In the genomic region with DNA sequence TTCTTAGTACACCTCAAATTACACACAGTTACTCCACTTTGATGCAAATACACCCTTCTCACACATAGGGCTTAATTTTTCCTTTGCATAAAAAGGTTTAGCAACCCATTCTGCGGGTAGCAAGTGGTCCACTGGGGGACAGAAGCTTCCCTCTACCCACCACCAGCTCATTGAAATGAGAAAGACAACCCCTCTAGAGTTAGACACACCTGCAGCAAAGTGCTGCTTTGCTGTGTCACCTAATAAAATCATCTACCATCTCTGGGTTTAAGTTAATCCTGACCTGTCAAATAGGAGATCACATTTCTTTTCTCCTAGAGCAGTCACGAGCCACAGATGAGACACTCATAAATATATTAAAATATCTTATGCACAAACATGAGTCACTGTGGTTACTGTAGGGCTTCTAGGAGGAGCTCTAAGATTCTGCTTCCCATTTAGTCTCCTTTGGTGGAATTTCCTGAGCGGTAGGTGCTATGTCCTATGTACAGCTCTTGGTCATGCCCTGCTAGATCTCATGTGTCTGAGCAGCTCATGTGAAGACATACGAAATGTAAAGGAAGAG, we compare ENCODE assay signal across 33 cellular contexts. TPM values are rescaled to one million over a fixed set of nuclear protein-coding genes. Genes with fewer than 3 reads are reported as not detected.
DNase-seq lines count a peak whose midpoint lies in the region; ATAC-seq, FAIRE-seq and TF ChIP-seq lines count a peak whose summit lies in the region.
"Had no signal": no experiment of that assay in that cellular context is flagged by ENCODE, and none has a peak within 500 bp of the region (broad histone marks: within the 10 kb centered on the region; RNA-seq: fewer than 3 reads in every experiment).

No MANE protein-coding gene starts in this region.

- H3K4me3 ChIP-seq in Loucy (ENCODE audit: low read length, poor library complexity, severe bottlenecking) = no peak overlapping the region
- no peak overlapping the region for H3K4me3 ChIP-seq in astrocyte (ENCODE audit: insufficient read depth, low read depth, low read length)
- no peak overlapping the region for H3K4me3 ChIP-seq in fibroblast of pulmonary artery (replicated peaks; ENCODE audit: low read depth, low read length)
- H3K4me3 ChIP-seq in aorta (ENCODE audit: low read length in 2 of 2) = no peak overlapping the region
- H3K4me3 ChIP-seq in neuronal stem cell (ENCODE audit: low read length in 2 of 2) = no peak overlapping the region
- H3K4me3 ChIP-seq: A549, colonic mucosa, GM23338, heart right ventricle, mucosa of descending colon, sigmoid colon, SK-N-MC, stomach, thyroid gland had no signal

- H3K23ac ChIP-seq in neuronal stem cell (ENCODE audit: low read depth, low read length, poor library complexity) = no peak overlapping the region

- H3K27ac ChIP-seq in astrocyte (ENCODE audit: low read depth, low read length) (no peak overlapping the region), aorta (ENCODE audit: low read depth in 1 of 2, low read length in 2 of 2) (no peak overlapping the region), neuronal stem cell (replicated peaks; ENCODE audit: low read length) (no peak overlapping the region)
- H3K27ac ChIP-seq: A549, colonic mucosa, heart right ventricle, HL-60, sigmoid colon, SK-N-MC, stomach, thyroid gland had no signal

- H3K4me3 Mint-ChIP-seq in astrocyte (ENCODE audit: unreplicated experiment) = no peak overlapping the region
- H3K4me3 Mint-ChIP-seq: activated naive CD4-positive, alpha-beta T cell treated with anti-CD3 and anti-CD28 coated beads for 36 hours; GM23338; HFFc6; natural killer cell treated with Interleukin-12 subunit alpha and Interleukin-12 subunit beta and Interleukin-15 and Interleukin-18, amount 100 ng/mL, for 72 hours had no signal

- H3K79me1 ChIP-seq in neuronal stem cell (ENCODE audit: low read depth, low read length) = no peaks in the 10 kb centered on the region

- H3K36me3 ChIP-seq in Loucy (ENCODE audit: insufficient read depth, low read length) (no peaks in the 10 kb centered on the region), astrocyte (ENCODE audit: insufficient read depth, low read length) (no peaks in the 10 kb centered on the region), aorta (ENCODE audit: control insufficient read depth in 1 of 2, insufficient read depth in 2 of 2, low read length in 1 of 2) (no peaks in the 10 kb centered on the region), neuronal stem cell (replicated peaks in 1 of 2; ENCODE audit: control insufficient read depth in 2 of 2, insufficient read depth in 2 of 2, low read length in 2 of 2) (no peaks in the 10 kb centered on the region)
- H3K36me3 ChIP-seq: colonic mucosa, heart right ventricle, sigmoid colon, stomach, thyroid gland had no signal

- FAIRE-seq in astrocyte (lab: Jason Lieb, UNC) = peak; percentile 55
- FAIRE-seq: A549 had no signal

- H2AFZ ChIP-seq in Loucy (ENCODE audit: low read length) (no peak overlapping the region), astrocyte (ENCODE audit: low read depth, low read length) (no peak overlapping the region), neuronal stem cell (ENCODE audit: low read length) (no peak overlapping the region)
- H2AFZ ChIP-seq: GM23338 had no signal

- ATAC-seq in aorta (ENCODE audit: low FRiP score) = no peak
- no peak for ATAC-seq in GM21825 (IDR thresholded peaks at IDR 0.05; ENCODE audit: unreplicated experiment)
- ATAC-seq: A549; activated CD4-positive, CD25-positive, alpha-beta regulatory T cell treated with anti-CD3 and anti-CD28 coated beads, Interleukin-2, amount 50 U/mL, for 24 hours; GM23338; heart right ventricle; mucosa of descending colon; natural killer cell treated with Interleukin-12 subunit alpha and Interleukin-12 subunit beta and Interleukin-15 and Interleukin-18, amount 100 ng/mL, for 72 hours had no signal

- no peak overlapping the region for H3K4ac ChIP-seq in neuronal stem cell (ENCODE audit: low read length)

- no peak overlapping the region for H2BK12ac ChIP-seq in neuronal stem cell (ENCODE audit: low read length)

- H3K79me2 ChIP-seq in Loucy (ENCODE audit: insufficient read depth, low read length) (no peaks in the 10 kb centered on the region), astrocyte (ENCODE audit: insufficient read depth, low read length) (no peaks in the 10 kb centered on the region)

- no peak overlapping the region for H3K14ac ChIP-seq in neuronal stem cell (ENCODE audit: low read length)

- intact Hi-C loops in aorta (cut with DNase I) = no loop called here

- 65 to 89% methylated on average over 4 of the region's 4 CpGs for WGBS in aorta, 2 donors
- WGBS in neuronal stem cell (ENCODE audit: extremely low coverage in 2 of 2, insufficient read length in 2 of 2, insufficient replicate concordance in 1 of 2), 2 donors = no CpG with 5 or more reads among the region's 4 CpGs

- no peaks in the 10 kb centered on the region for H3K27me3 Mint-ChIP-seq in astrocyte (ENCODE audit: low read depth, unreplicated experiment)

- H3K27ac Mint-ChIP-seq in astrocyte (ENCODE audit: unreplicated experiment) = no peak overlapping the region
- H3K27ac Mint-ChIP-seq: activated naive CD4-positive, alpha-beta T cell treated with anti-CD3 and anti-CD28 coated beads for 36 hours; GM23338; HFFc6; natural killer cell treated with Interleukin-12 subunit alpha and Interleukin-12 subunit beta and Interleukin-15 and Interleukin-18, amount 100 ng/mL, for 72 hours had no signal

- DNase-seq in EH (ENCODE audit: low read depth) (peak; percentile 5), astrocyte (ENCODE audit: low read depth) (no peak), fibroblast of pulmonary artery (ENCODE audit: low read depth) (peak; percentile 34), KG1 (lab: John Stamatoyannopoulos, UW) (no peak), aorta (no peak), neuronal stem cell (ENCODE audit: low spot score) (no peak)
- DNase-seq: activated CD4-positive, alpha-beta T cell treated with anti-CD3 and anti-CD28 coated beads, Interleukin-2, amount 50 U/mL, for 4 hours; activated CD8-positive, alpha-beta memory T cell treated with anti-CD3 and anti-CD28 coated beads, Interleukin-2, amount 50 U/mL, for 4 hours; activated naive CD4-positive, alpha-beta T cell treated with anti-CD3 and anti-CD28 coated beads for 36 hours; Calu3; colonic mucosa; DND-41; effector CD8-positive, alpha-beta T cell; erythroblast; heart right ventricle; HFFc6; mucosa of descending colon; NCI-H1048; NCI-H1694; sigmoid colon; stimulated activated CD4-positive, alpha-beta T cell treated with anti-CD3 and anti-CD28 coated beads, Interleukin-4, amount 100 ng/mL, for 1 hour; stomach; T-helper 2 cell; thyroid gland had no signal

- no peaks in the 10 kb centered on the region for H3K9me2 ChIP-seq in Loucy (replicated peaks; ENCODE audit: low read depth, low read length)

- H2BK5ac ChIP-seq in neuronal stem cell (ENCODE audit: low read length) = no peak overlapping the region

- H3K9ac ChIP-seq in Loucy (ENCODE audit: low read depth, low read length, poor library complexity, severe bottlenecking) (no peak overlapping the region), astrocyte (ENCODE audit: low read length) (no peak overlapping the region), neuronal stem cell (ENCODE audit: low read depth, low read length, poor library complexity) (no peak overlapping the region)

- no peaks in the 10 kb centered on the region for H3K36me3 Mint-ChIP-seq in astrocyte (ENCODE audit: low read depth, unreplicated experiment)
- H3K36me3 Mint-ChIP-seq: natural killer cell treated with Interleukin-12 subunit alpha and Interleukin-12 subunit beta and Interleukin-15 and Interleukin-18, amount 100 ng/mL, for 72 hours had no signal

- H3K9me3 ChIP-seq in Loucy (ENCODE audit: insufficient read depth, low read depth, low read length) = no peaks in the 10 kb centered on the region
- no peaks in the 10 kb centered on the region for H3K9me3 ChIP-seq in astrocyte (ENCODE audit: insufficient read depth, low read depth, low read length)
- no peaks in the 10 kb centered on the region for H3K9me3 ChIP-seq in aorta (ENCODE audit: control insufficient read depth, low read length)
- H3K9me3 ChIP-seq in neuronal stem cell (replicated peaks in 1 of 2; ENCODE audit: control insufficient read depth in 2 of 2, insufficient read depth in 1 of 2, low read depth in 1 of 2, low read length in 2 of 2) = no peaks in the 10 kb centered on the region
- H3K9me3 ChIP-seq: A549, colonic mucosa, heart right ventricle, mucosa of descending colon, sigmoid colon, stomach, thyroid gland had no signal

- no peak overlapping the region for H2BK15ac ChIP-seq in neuronal stem cell (ENCODE audit: low read length)

- H3K18ac ChIP-seq in neuronal stem cell (ENCODE audit: low read length) = no peak overlapping the region

- H3K27me3 ChIP-seq in Loucy (ENCODE audit: insufficient read depth, low read length, poor library complexity, severe bottlenecking) = no peaks in the 10 kb centered on the region
- no peaks in the 10 kb centered on the region for H3K27me3 ChIP-seq in astrocyte (ENCODE audit: insufficient read depth, low read length)
- no peaks in the 10 kb centered on the region for H3K27me3 ChIP-seq in aorta (ENCODE audit: control insufficient read depth in 1 of 2, insufficient read depth in 2 of 2, low read length in 1 of 2)
- no peaks in the 10 kb centered on the region for H3K27me3 ChIP-seq in neuronal stem cell (ENCODE audit: control insufficient read depth in 3 of 3, insufficient read depth in 3 of 3, low read depth in 1 of 3, low read length in 3 of 3)
- H3K27me3 ChIP-seq: colonic mucosa, sigmoid colon, thyroid gland had no signal

- TF ChIP-seq CTCF in Loucy (conservative IDR thresholded peaks at IDR 0.05; ENCODE audit: low read length) (no peak), astrocyte (IDR thresholded peaks at IDR 0.05; ENCODE audit: insufficient read depth, low read depth, low read length) (no peak), fibroblast of pulmonary artery (IDR thresholded peaks at IDR 0.05; ENCODE audit: low read length, missing control alignments) (no peak)

- no peaks in the 10 kb centered on the region; the same call in 1 of the 2 replicates for H3F3A ChIP-seq in Loucy (ENCODE audit: low read depth)

- no peak overlapping the region for H2BK120ac ChIP-seq in neuronal stem cell (ENCODE audit: low read depth, low read length)

- peaks cover 1% of the 10 kb centered on the region for H3K4me1 Mint-ChIP-seq in astrocyte (ENCODE audit: low read depth, unreplicated experiment)
- H3K4me1 Mint-ChIP-seq: GM23338 had no signal

- H3K4me1 ChIP-seq in Loucy (ENCODE audit: insufficient read depth, low read length, poor library complexity, severe bottlenecking) (peaks cover 33% of the 10 kb centered on the region), astrocyte (ENCODE audit: insufficient read depth, low read length) (no peaks in the 10 kb centered on the region), aorta (ENCODE audit: control insufficient read depth in 1 of 2, insufficient read depth in 2 of 2, low read length in 2 of 2) (no peaks in the 10 kb centered on the region), neuronal stem cell (ENCODE audit: control insufficient read depth in 2 of 2, insufficient read depth in 1 of 2, low read depth in 1 of 2, low read length in 2 of 2) (peaks cover 0 to 13% of the 10 kb centered on the region in 2 donors)
- H3K4me1 ChIP-seq: A549, colonic mucosa, sigmoid colon, stomach, thyroid gland had no signal

- no peak overlapping the region for H2AK5ac ChIP-seq in neuronal stem cell (ENCODE audit: low read depth, low read length)

- no peak overlapping the region for H4K91ac ChIP-seq in neuronal stem cell (ENCODE audit: low read depth, low read length, poor library complexity)

- no peak overlapping the region for H4K8ac ChIP-seq in neuronal stem cell (ENCODE audit: low read depth, low read length)

- H4K20me1 ChIP-seq in Loucy (ENCODE audit: insufficient read depth, low read length, poor library complexity, severe bottlenecking) (no peaks in the 10 kb centered on the region), astrocyte (ENCODE audit: insufficient read depth, low read length) (no peaks in the 10 kb centered on the region)

- H3K9me3 Mint-ChIP-seq in astrocyte (ENCODE audit: unreplicated experiment) = no peaks in the 10 kb centered on the region
- H3K9me3 Mint-ChIP-seq: activated naive CD4-positive, alpha-beta T cell treated with anti-CD3 and anti-CD28 coated beads for 36 hours; GM23338; HFFc6; natural killer cell treated with Interleukin-12 subunit alpha and Interleukin-12 subunit beta and Interleukin-15 and Interleukin-18, amount 100 ng/mL, for 72 hours had no signal

- H3K4me2 ChIP-seq in Loucy (ENCODE audit: low read depth, low read length, poor library complexity, severe bottlenecking) (peak overlapping the region; percentile 42), astrocyte (ENCODE audit: low read length) (no peak overlapping the region), neuronal stem cell (ENCODE audit: insufficient read depth, low read length, poor library complexity, severe bottlenecking) (no peak overlapping the region)
- H3K4me2 ChIP-seq: A549, GM23338 had no signal

RNA-seq across cellular contexts. Expression of a gene that starts 11.9 kb away (rescaled TPM):
- total RNA-seq in astrocyte (not detected in 2 replicates), aorta (1 to 10 TPM; 3.7 to 3.8 TPM)
- polyA plus RNA-seq in aorta = 10 to 100 TPM in 1 of 2 donors, 1 to 10 TPM in 1; 5.3 to 10.1 TPM
- not detected for polyA plus RNA-seq in neuronal stem cell (2013, experiment 1 of 2)
- not detected for polyA plus RNA-seq in neuronal stem cell (2013, experiment 2 of 2)
- total RNA-seq: activated naive CD4-positive, alpha-beta T cell treated with anti-CD3 and anti-CD28 coated beads for 36 hours; Calu3; GM23338; HFFc6; NCI-H460 had no signal
- polyA plus RNA-seq: A549, GM23338 had no signal

RNA-seq across cellular contexts. Expression of a gene that starts 19.4 kb away (rescaled TPM):
- total RNA-seq in astrocyte = 5.0 and 5.5 TPM in 2 replicates
- total RNA-seq in aorta = 10 to 100 TPM; 11.5 to 26.3 TPM
- 10 to 100 TPM; 19.9 to 20.4 TPM for polyA plus RNA-seq in aorta
- polyA plus RNA-seq in neuronal stem cell (2013, experiment 1 of 2) = 44.1 TPM
- polyA plus RNA-seq in neuronal stem cell (2013, experiment 2 of 2) = 44.3 TPM

Comparison
In these comparisons a context has a peak if more than half of its experiments do, and no peak if none do; other contexts are left out.
1. DNase-seq: peak in EH (single experiment) and fibroblast of pulmonary artery (single experiment); none in astrocyte (single experiment), KG1 (single experiment), aorta (0 of 2) and neuronal stem cell (single experiment).